Comparison of ENCODE assay signal across 1 cellular context in the genomic region with DNA sequence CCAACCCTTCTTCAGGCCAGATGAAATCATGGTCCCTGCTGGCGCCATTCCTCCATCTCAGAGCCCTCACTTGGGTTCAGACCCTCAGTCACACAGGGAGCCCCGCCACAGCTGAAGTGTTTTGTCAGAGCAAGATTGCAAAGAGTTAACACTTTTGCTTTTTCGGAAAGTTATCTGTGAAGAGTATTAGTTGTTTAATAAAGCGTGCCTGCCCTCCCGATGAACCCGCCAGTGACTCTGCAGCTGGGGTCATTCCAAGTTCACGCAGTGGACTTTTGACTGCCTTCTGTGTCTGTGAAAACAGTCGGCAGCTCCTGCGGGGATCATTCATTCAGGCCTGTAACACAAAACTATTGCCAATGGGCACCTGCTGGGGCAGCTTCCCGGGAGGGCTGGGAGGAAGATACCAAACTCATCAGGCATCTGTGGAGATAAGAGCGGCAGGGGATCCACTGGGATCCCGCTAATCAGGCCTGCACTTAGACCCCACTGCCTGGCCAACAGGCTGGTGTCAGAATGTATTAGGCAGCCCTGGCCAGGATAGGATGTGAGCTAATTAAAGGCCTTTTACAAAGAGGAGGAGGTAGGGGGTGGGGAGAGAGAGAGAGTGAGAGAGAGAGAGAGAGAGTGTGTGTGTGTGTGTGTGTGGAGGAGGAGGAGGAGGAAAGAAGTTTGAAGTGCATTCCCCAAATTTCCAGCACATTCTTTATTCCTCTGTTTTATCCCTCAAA.
TF ChIP-seq lines count a peak whose summit lies in the region.

No MANE protein-coding gene starts in this region.

TF ChIP-seq in K562, 482 proteins besides CTCF, POLR2A, EP300 and RAD21 (continued from another document and continues in another):
- TF ChIP-seq MEF2A (IDR thresholded peaks at IDR 0.05; ENCODE audit: control insufficient read depth, low read depth, low read length) (no peak), HOXB6 (CRISPR knock-in tag; IDR thresholded peaks at IDR 0.05; ENCODE audit: borderline replicate concordance) (no peak), KDM4B (IDR thresholded peaks at IDR 0.05; ENCODE audit: borderline replicate concordance in 2 of 2, low read depth in 1 of 2) (no peak; a peak in 1 of 4 replicates), U2AF2 (optimal IDR thresholded peaks at IDR 0.05; ENCODE audit: low read depth, low read length) (no peak), ZFPM2 (CRISPR knock-in tag; IDR thresholded peaks at IDR 0.05) (no peak), LCOR (CRISPR knock-in tag; IDR thresholded peaks at IDR 0.05) (0 out of 2 replicates have a peak, but pooled peaks have one; percentile 36), ZEB2 (IDR thresholded peaks at IDR 0.05) (peak; percentile 83), MBD2 (IDR thresholded peaks at IDR 0.05; ENCODE audit: borderline replicate concordance, low read depth) (peak; percentile 43; the same call in 1 of the 2 replicates), HNRNPL (IDR thresholded peaks at IDR 0.05; ENCODE audit: low read depth, low read length) (no peak), GABPB2 (CRISPR knock-in tag; conservative IDR thresholded peaks at IDR 0.05) (no peak), ZKSCAN8 (CRISPR knock-in tag; IDR thresholded peaks at IDR 0.05) (peak; percentile 66), ZNF282 (CRISPR knock-in tag; IDR thresholded peaks at IDR 0.05) (no peak), CHD2 (IDR thresholded peaks at IDR 0.05; ENCODE audit: low read depth, low read length) (no peak), CXXC5 (CRISPR knock-in tag; IDR thresholded peaks at IDR 0.05) (peak; percentile 53; the same call in 1 of the 2 replicates), FUS (optimal IDR thresholded peaks at IDR 0.05; ENCODE audit: low read depth, low read length) (no peak), ZNF165 (CRISPR knock-in tag; IDR thresholded peaks at IDR 0.05; ENCODE audit: borderline replicate concordance) (no peak), IRF1 (CRISPR knock-in tag; IDR thresholded peaks at IDR 0.05; ENCODE audit: borderline replicate concordance) (no peak), L3MBTL2 (IDR thresholded peaks at IDR 0.05) (no peak), SNRNP70 (optimal IDR thresholded peaks at IDR 0.05; ENCODE audit: low read depth, low read length) (no peak), ZNF175 (CRISPR knock-in tag; IDR thresholded peaks at IDR 0.05; ENCODE audit: low read depth) (no peak), TAF7 (tag; IDR thresholded peaks at IDR 0.05) (no peak), POLR3A (IDR thresholded peaks at IDR 0.05; ENCODE audit: borderline replicate concordance, extremely low read depth, insufficient read depth, insufficient read length) (no peak), SREBF1 (IDR thresholded peaks at IDR 0.05; ENCODE audit: borderline replicate concordance, low read depth, low read length) (no peak), ZNF324 (CRISPR knock-in tag; IDR thresholded peaks at IDR 0.05) (no peak), ZNF12 (CRISPR knock-in tag; IDR thresholded peaks at IDR 0.05) (no peak), KLF1 (tag; IDR thresholded peaks at IDR 0.05) (0 out of 2 replicates have a peak, but pooled peaks have one; percentile 27), NRF1 (conservative IDR thresholded peaks at IDR 0.05 in 1 of 2, IDR thresholded peaks at IDR 0.05 in 1 of 2) (no peak), GABPA (tag; conservative IDR thresholded peaks at IDR 0.05; ENCODE audit: low read depth) (no peak), WHSC1 (IDR thresholded peaks at IDR 0.05; ENCODE audit: low read length) (peak; percentile 13), HCFC1 (IDR thresholded peaks at IDR 0.05; ENCODE audit: low read depth, low read length) (no peak), CUX1 (CRISPR knock-in tag; IDR thresholded peaks at IDR 0.05) (no peak), ZNF143 (CRISPR knock-in tag; IDR thresholded peaks at IDR 0.05) (no peak), SOX6 (IDR thresholded peaks at IDR 0.05) (no peak), FOXA3 (CRISPR knock-in tag; conservative IDR thresholded peaks at IDR 0.05 in 1 of 2, IDR thresholded peaks at IDR 0.05 in 1 of 2) (no peak), SREBF2 (CRISPR knock-in tag; IDR thresholded peaks at IDR 0.05) (no peak), NR1H2 (CRISPR knock-in tag; IDR thresholded peaks at IDR 0.05) (no peak), SRSF7 (optimal IDR thresholded peaks at IDR 0.05; ENCODE audit: low read depth, low read length) (no peak), MCM7 (IDR thresholded peaks at IDR 0.05) (peak in 1 of 2 experiments; percentile 15; a peak in 1 of 4 replicates), ZBTB5 (IDR thresholded peaks at IDR 0.05) (peak; percentile 89), PHF21A (IDR thresholded peaks at IDR 0.05; ENCODE audit: borderline replicate concordance, low read depth) (peak; percentile 94; the same call in 1 of the 2 replicates), HSF4 (CRISPR knock-in tag; IDR thresholded peaks at IDR 0.05; ENCODE audit: borderline replicate concordance) (0 out of 2 replicates have a peak, but pooled peaks have one; percentile 43), CC2D1A (IDR thresholded peaks at IDR 0.05) (peak; percentile 95), ZNF354B (CRISPR knock-in tag; IDR thresholded peaks at IDR 0.05) (no peak), NFIX (CRISPR knock-in tag; IDR thresholded peaks at IDR 0.05; ENCODE audit: low read depth) (no peak), BDP1 (IDR thresholded peaks at IDR 0.05; ENCODE audit: insufficient read depth, insufficient read length) (no peak), CREBBP (IDR thresholded peaks at IDR 0.05; ENCODE audit: low read depth, low read length) (no peak)
- TF ChIP-seq, protein P1, sequence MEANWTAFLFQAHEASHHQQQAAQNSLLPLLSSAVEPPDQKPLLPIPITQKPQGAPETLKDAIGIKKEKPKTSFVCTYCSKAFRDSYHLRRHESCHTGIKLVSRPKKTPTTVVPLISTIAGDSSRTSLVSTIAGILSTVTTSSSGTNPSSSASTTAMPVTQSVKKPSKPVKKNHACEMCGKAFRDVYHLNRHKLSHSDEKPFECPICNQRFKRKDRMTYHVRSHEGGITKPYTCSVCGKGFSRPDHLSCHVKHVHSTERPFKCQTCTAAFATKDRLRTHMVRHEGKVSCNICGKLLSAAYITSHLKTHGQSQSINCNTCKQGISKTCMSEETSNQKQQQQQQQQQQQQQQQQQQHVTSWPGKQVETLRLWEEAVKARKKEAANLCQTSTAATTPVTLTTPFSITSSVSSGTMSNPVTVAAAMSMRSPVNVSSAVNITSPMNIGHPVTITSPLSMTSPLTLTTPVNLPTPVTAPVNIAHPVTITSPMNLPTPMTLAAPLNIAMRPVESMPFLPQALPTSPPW (CRISPR knock-in tag; IDR thresholded peaks at IDR 0.05) = peak; percentile 53
- TF ChIP-seq, protein P2, sequence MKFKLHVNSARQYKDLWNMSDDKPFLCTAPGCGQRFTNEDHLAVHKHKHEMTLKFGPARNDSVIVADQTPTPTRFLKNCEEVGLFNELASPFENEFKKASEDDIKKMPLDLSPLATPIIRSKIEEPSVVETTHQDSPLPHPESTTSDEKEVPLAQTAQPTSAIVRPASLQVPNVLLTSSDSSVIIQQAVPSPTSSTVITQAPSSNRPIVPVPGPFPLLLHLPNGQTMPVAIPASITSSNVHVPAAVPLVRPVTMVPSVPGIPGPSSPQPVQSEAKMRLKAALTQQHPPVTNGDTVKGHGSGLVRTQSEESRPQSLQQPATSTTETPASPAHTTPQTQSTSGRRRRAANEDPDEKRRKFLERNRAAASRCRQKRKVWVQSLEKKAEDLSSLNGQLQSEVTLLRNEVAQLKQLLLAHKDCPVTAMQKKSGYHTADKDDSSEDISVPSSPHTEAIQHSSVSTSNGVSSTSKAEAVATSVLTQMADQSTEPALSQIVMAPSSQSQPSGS (CRISPR knock-in tag; IDR thresholded peaks at IDR 0.05) = no peak
- TF ChIP-seq, protein P3, sequence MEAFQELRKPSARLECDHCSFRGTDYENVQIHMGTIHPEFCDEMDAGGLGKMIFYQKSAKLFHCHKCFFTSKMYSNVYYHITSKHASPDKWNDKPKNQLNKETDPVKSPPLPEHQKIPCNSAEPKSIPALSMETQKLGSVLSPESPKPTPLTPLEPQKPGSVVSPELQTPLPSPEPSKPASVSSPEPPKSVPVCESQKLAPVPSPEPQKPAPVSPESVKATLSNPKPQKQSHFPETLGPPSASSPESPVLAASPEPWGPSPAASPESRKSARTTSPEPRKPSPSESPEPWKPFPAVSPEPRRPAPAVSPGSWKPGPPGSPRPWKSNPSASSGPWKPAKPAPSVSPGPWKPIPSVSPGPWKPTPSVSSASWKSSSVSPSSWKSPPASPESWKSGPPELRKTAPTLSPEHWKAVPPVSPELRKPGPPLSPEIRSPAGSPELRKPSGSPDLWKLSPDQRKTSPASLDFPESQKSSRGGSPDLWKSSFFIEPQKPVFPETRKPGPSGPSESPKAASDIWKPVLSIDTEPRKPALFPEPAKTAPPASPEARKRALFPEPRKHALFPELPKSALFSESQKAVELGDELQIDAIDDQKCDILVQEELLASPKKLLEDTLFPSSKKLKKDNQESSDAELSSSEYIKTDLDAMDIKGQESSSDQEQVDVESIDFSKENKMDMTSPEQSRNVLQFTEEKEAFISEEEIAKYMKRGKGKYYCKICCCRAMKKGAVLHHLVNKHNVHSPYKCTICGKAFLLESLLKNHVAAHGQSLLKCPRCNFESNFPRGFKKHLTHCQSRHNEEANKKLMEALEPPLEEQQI (IDR thresholded peaks at IDR 0.05) = peak; percentile 60; the same call in 1 of the 2 replicates
- TF ChIP-seq, protein P4, sequence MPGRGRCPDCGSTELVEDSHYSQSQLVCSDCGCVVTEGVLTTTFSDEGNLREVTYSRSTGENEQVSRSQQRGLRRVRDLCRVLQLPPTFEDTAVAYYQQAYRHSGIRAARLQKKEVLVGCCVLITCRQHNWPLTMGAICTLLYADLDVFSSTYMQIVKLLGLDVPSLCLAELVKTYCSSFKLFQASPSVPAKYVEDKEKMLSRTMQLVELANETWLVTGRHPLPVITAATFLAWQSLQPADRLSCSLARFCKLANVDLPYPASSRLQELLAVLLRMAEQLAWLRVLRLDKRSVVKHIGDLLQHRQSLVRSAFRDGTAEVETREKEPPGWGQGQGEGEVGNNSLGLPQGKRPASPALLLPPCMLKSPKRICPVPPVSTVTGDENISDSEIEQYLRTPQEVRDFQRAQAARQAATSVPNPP (IDR thresholded peaks at IDR 0.05; ENCODE audit: borderline replicate concordance, insufficient read depth, insufficient read length) = no peak
